ENCODE assay signal across 15 cellular contexts in the genomic region with DNA sequence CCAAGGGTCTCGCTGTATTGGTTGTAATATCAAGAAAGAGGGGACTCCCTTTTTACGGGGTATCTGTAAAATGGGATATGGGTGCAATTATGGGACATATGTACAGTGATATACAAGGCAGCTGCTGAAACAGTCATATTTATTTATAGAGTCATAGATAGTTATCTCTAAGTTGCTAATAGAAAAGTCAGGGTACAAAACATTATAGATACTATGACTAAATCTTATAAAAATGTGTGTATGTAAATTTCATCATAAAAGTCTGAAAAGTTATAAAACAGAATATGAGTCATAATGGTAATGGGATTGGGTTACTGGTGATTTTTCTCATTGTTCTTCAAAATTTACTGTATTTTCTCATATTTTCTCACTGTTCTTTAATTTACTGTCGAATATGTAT.
"Had no signal": no experiment of that assay in that cellular context is flagged by ENCODE, and none has a peak within 500 bp of the region (broad histone marks: within the 10 kb centered on the region; RNA-seq: fewer than 3 reads in every experiment).

No MANE protein-coding gene starts in this region.

- H3K27me3 ChIP-seq: cardiac muscle cell, neutrophil, right atrium auricular region had no signal

- H3K27ac ChIP-seq: cardiac muscle cell, neutrophil, right atrium auricular region, WERI-Rb-1 had no signal

- H3K36me3 Mint-ChIP-seq: naive thymus-derived CD8-positive, alpha-beta T cell had no signal

- H3K4me1 ChIP-seq: right atrium auricular region had no signal

- H3K27me3 Mint-ChIP-seq: activated CD4-positive, alpha-beta memory T cell treated with anti-CD3 and anti-CD28 coated beads, Interleukin-2, amount 10 ng/mL, durations not matched to agents 7 days and 5 days; activated CD4-positive, alpha-beta T cell treated with anti-CD3 and anti-CD28 coated beads for 36 hours; naive thymus-derived CD8-positive, alpha-beta T cell had no signal

- H3K4me2 ChIP-seq: smooth muscle cell had no signal

- H3K9me3 ChIP-seq: mucosa of descending colon, neutrophil, right atrium auricular region had no signal

- H3K4me3 Mint-ChIP-seq: activated CD4-positive, alpha-beta memory T cell treated with anti-CD3 and anti-CD28 coated beads, Interleukin-2, amount 10 ng/mL, durations not matched to agents 7 days and 5 days; activated CD4-positive, alpha-beta T cell treated with anti-CD3 and anti-CD28 coated beads for 36 hours; activated naive CD8-positive, alpha-beta T cell treated with anti-CD3 and anti-CD28 coated beads, Interleukin-2, amount 10 ng/mL, durations not matched to agents 7 days and 5 days; activated T-cell treated with anti-CD3 and anti-CD28 coated beads, Interleukin-2, amount 50 U/mL, for 72 hours; immature natural killer cell; naive thymus-derived CD8-positive, alpha-beta T cell had no signal

- DNase-seq: activated CD4-positive, alpha-beta memory T cell treated with anti-CD3 and anti-CD28 coated beads, Interleukin-2, amount 10 ng/mL, durations not matched to agents 7 days and 5 days; activated CD4-positive, alpha-beta T cell treated with anti-CD3 and anti-CD28 coated beads for 36 hours; activated naive CD8-positive, alpha-beta T cell treated with anti-CD3 and anti-CD28 coated beads, Interleukin-2, amount 10 ng/mL, durations not matched to agents 7 days and 5 days; activated T-cell treated with anti-CD3 and anti-CD28 coated beads, Interleukin-2, amount 50 U/mL, for 72 hours; aorta; immature natural killer cell; left colon; mucosa of descending colon; naive thymus-derived CD8-positive, alpha-beta T cell; WERI-Rb-1 had no signal

- H3K9me3 Mint-ChIP-seq: activated CD4-positive, alpha-beta memory T cell treated with anti-CD3 and anti-CD28 coated beads, Interleukin-2, amount 10 ng/mL, durations not matched to agents 7 days and 5 days had no signal

- H3K27ac Mint-ChIP-seq: activated CD4-positive, alpha-beta memory T cell treated with anti-CD3 and anti-CD28 coated beads, Interleukin-2, amount 10 ng/mL, durations not matched to agents 7 days and 5 days; activated CD4-positive, alpha-beta T cell treated with anti-CD3 and anti-CD28 coated beads for 36 hours; activated T-cell treated with anti-CD3 and anti-CD28 coated beads, Interleukin-2, amount 50 U/mL, for 72 hours; immature natural killer cell; naive thymus-derived CD8-positive, alpha-beta T cell had no signal

- H3K4me1 Mint-ChIP-seq: activated CD4-positive, alpha-beta memory T cell treated with anti-CD3 and anti-CD28 coated beads, Interleukin-2, amount 10 ng/mL, durations not matched to agents 7 days and 5 days; activated CD4-positive, alpha-beta T cell treated with anti-CD3 and anti-CD28 coated beads for 36 hours; activated naive CD8-positive, alpha-beta T cell treated with anti-CD3 and anti-CD28 coated beads, Interleukin-2, amount 10 ng/mL, durations not matched to agents 7 days and 5 days; immature natural killer cell had no signal

- H3K36me3 ChIP-seq: cardiac muscle cell, neutrophil, right atrium auricular region, WERI-Rb-1 had no signal

- H3K4me3 ChIP-seq: cardiac muscle cell, lung, mucosa of descending colon, right atrium auricular region, smooth muscle cell had no signal
